Comparison of ENCODE assay signal across 12 cellular contexts in the genomic region with DNA sequence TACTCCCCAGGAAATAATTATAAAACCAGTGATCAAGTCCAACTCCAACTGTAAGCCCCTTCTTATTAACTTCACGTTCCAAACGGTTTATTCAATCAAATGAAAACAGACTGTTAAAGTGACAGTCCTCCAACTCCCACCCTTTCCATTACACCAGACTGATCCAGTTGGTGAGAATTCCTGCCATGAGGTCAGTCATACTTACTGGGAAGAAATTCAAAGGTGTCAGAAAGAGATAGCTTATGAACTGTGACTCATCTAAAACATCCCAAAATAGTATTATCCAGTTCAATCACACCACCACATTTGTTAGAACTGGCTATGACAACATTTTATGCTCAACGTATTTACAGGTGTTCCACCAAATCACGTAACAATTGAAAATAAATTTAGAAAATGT. TPM values are rescaled to one million over a fixed set of nuclear protein-coding genes. Genes with fewer than 3 reads are reported as not detected.
DNase-seq lines count a peak whose midpoint lies in the region; ATAC-seq and TF ChIP-seq lines count a peak whose summit lies in the region.
"Had no signal": no experiment of that assay in that cellular context is flagged by ENCODE, and none has a peak within 500 bp of the region (broad histone marks: within the 10 kb centered on the region; RNA-seq: fewer than 3 reads in every experiment).

No MANE protein-coding gene starts in this region.

- no peaks in the 10 kb centered on the region for H3K9me3 Mint-ChIP-seq in activated naive CD4-positive, alpha-beta T cell treated with anti-CD3 and anti-CD28 coated beads, Interleukin-2, amount 50 U/mL, for 24 hours
- no peaks in the 10 kb centered on the region for H3K9me3 Mint-ChIP-seq in activated CD8-positive, alpha-beta T cell treated with anti-CD3 and anti-CD28 coated beads for 36 hours
- no peaks in the 10 kb centered on the region for H3K9me3 Mint-ChIP-seq in stimulated activated naive CD8-positive, alpha-beta T cell treated with anti-CD3 and anti-CD28 coated beads, Interleukin-15, amount 100 ng/mL, for 72 hours

- no peak for TF ChIP-seq CTCF in activated CD8-positive, alpha-beta T cell treated with anti-CD3 and anti-CD28 coated beads for 36 hours (IDR thresholded peaks at IDR 0.05)

- H3K4me3 Mint-ChIP-seq in activated naive CD4-positive, alpha-beta T cell treated with anti-CD3 and anti-CD28 coated beads, Interleukin-2, amount 50 U/mL, for 24 hours: no peak overlapping the region
- H3K4me3 Mint-ChIP-seq in activated CD8-positive, alpha-beta T cell treated with anti-CD3 and anti-CD28 coated beads for 36 hours: no peak overlapping the region
- H3K4me3 Mint-ChIP-seq in stimulated activated naive CD8-positive, alpha-beta T cell treated with anti-CD3 and anti-CD28 coated beads, Interleukin-15, amount 100 ng/mL, for 72 hours: no peak overlapping the region

- DNase-seq in activated naive CD4-positive, alpha-beta T cell treated with anti-CD3 and anti-CD28 coated beads, Interleukin-2, amount 50 U/mL, for 16 hours: no peak
- DNase-seq in activated CD8-positive, alpha-beta T cell treated with anti-CD3 and anti-CD28 coated beads for 36 hours: no peak
- DNase-seq in left ventricle myocardium superior (no peak), AG20443 (ENCODE audit: low spot score) (no peak), CD1c-positive myeloid dendritic cell (ENCODE audit: extremely low spot score) (no peak)
- no peak for DNase-seq in stimulated activated naive CD8-positive, alpha-beta T cell treated with anti-CD3 and anti-CD28 coated beads, Interleukin-15, amount 100 ng/mL, for 72 hours
- DNase-seq: activated gamma-delta T cell treated with Interleukin-2 at 50 U/mL for 16 hours, NCI-H1694, spleen had no signal

- CTCF ChIA-PET in activated CD8-positive, alpha-beta T cell treated with anti-CD3 and anti-CD28 coated beads for 36 hours (lab: Charles Lee): no interaction called here

- peaks cover 9% of the 10 kb centered on the region for H3K4me1 Mint-ChIP-seq in activated naive CD4-positive, alpha-beta T cell treated with anti-CD3 and anti-CD28 coated beads, Interleukin-2, amount 50 U/mL, for 24 hours
- H3K4me1 Mint-ChIP-seq in activated CD8-positive, alpha-beta T cell treated with anti-CD3 and anti-CD28 coated beads for 36 hours (ENCODE audit: low read depth): peaks cover 6% of the 10 kb centered on the region
- H3K4me1 Mint-ChIP-seq in stimulated activated naive CD8-positive, alpha-beta T cell treated with anti-CD3 and anti-CD28 coated beads, Interleukin-15, amount 100 ng/mL, for 72 hours: peaks cover 12% of the 10 kb centered on the region

- H3K27ac Mint-ChIP-seq in activated naive CD4-positive, alpha-beta T cell treated with anti-CD3 and anti-CD28 coated beads, Interleukin-2, amount 50 U/mL, for 24 hours: peak overlapping the region; percentile 76
- peak overlapping the region; percentile 27 for H3K27ac Mint-ChIP-seq in activated CD8-positive, alpha-beta T cell treated with anti-CD3 and anti-CD28 coated beads for 36 hours
- H3K27ac Mint-ChIP-seq in stimulated activated naive CD8-positive, alpha-beta T cell treated with anti-CD3 and anti-CD28 coated beads, Interleukin-15, amount 100 ng/mL, for 72 hours: peak overlapping the region; percentile 17 to 51

- no peak for ATAC-seq in activated CD8-positive, alpha-beta T cell treated with anti-CD3 and anti-CD28 coated beads for 36 hours
- peak; percentile 64 for ATAC-seq in left ventricle myocardium superior
- no peak for ATAC-seq in stimulated activated naive CD8-positive, alpha-beta T cell treated with anti-CD3 and anti-CD28 coated beads, Interleukin-15, amount 100 ng/mL, for 72 hours
- no peak for ATAC-seq in GM21723 (IDR thresholded peaks at IDR 0.05; ENCODE audit: unreplicated experiment)
- ATAC-seq: activated CD4-positive, CD25-positive, alpha-beta regulatory T cell treated with anti-CD3 and anti-CD28 coated beads, Interleukin-2, amount 50 U/mL, for 24 hours had no signal

- peaks cover 6% of the 10 kb centered on the region for H3K36me3 Mint-ChIP-seq in activated naive CD4-positive, alpha-beta T cell treated with anti-CD3 and anti-CD28 coated beads, Interleukin-2, amount 50 U/mL, for 24 hours
- H3K36me3 Mint-ChIP-seq in activated CD8-positive, alpha-beta T cell treated with anti-CD3 and anti-CD28 coated beads for 36 hours (ENCODE audit: low read depth): peaks cover 14% of the 10 kb centered on the region

- POLR2A ChIA-PET in activated CD8-positive, alpha-beta T cell treated with anti-CD3 and anti-CD28 coated beads for 36 hours (lab: Charles Lee): no interaction called here

- intact Hi-C loops in activated CD8-positive, alpha-beta T cell treated with anti-CD3 and anti-CD28 coated beads for 36 hours (cut with micrococcal nuclease): no loop called here
- intact Hi-C loops in left ventricle myocardium superior (cut with micrococcal nuclease): no loop called here

- H3K27me3 Mint-ChIP-seq in activated naive CD4-positive, alpha-beta T cell treated with anti-CD3 and anti-CD28 coated beads, Interleukin-2, amount 50 U/mL, for 24 hours: no peaks in the 10 kb centered on the region
- H3K27me3 Mint-ChIP-seq in activated CD8-positive, alpha-beta T cell treated with anti-CD3 and anti-CD28 coated beads for 36 hours: no peaks in the 10 kb centered on the region
- no peaks in the 10 kb centered on the region for H3K27me3 Mint-ChIP-seq in stimulated activated naive CD8-positive, alpha-beta T cell treated with anti-CD3 and anti-CD28 coated beads, Interleukin-15, amount 100 ng/mL, for 72 hours

RNA-seq across cellular contexts. Expression of a gene that starts 19.5 kb away (rescaled TPM):
- total RNA-seq in activated CD8-positive, alpha-beta T cell treated with anti-CD3 and anti-CD28 coated beads for 36 hours: 100 to 1,000 TPM; 106 to 113 TPM
- 27.0 TPM for total RNA-seq in left ventricle myocardium superior

RNA-seq across cellular contexts. Expression of a gene that starts 40.7 kb away (rescaled TPM):
- total RNA-seq in activated CD8-positive, alpha-beta T cell treated with anti-CD3 and anti-CD28 coated beads for 36 hours: 10 to 100 TPM; 81.5 to 84.2 TPM
- 49.0 TPM for total RNA-seq in left ventricle myocardium superior
